In the genomic region with DNA sequence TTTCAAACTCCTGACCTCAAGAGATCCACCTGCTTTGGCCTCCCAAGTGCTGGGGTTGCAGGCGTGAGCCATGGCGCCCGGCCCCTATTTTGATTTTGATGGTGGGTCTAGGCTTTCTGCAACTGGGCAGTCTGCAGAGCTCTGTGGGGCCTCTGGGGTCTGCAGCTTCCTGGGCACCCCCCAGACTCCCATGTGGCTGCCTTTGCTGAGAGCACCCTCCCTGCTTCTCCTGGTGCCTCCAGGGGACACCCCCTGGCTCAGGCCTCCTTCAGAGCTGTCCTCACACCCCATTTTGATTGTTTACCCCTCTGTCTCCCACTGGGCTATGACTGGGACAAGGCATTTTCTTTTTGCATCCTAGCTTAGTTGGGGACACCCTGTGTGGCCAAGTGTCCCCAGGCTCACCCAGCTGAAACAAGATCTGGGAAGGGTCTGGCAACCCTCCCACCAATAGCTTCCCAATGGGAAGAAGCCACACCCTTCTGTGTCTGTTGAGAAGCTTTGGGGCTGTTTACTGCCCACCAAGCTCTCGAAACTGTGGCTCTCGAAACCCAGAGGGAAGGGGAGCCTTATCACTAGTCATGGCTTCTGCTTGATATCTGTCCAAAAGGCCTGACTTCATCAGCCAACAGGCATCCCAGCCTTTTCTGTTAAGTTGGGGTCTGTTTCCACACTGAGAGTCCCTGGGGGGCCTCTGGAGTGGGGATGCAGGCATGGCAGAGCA, we compare ENCODE assay signal across 8 cellular contexts.
DNase-seq lines count a peak whose midpoint lies in the region; ATAC-seq and TF ChIP-seq lines count a peak whose summit lies in the region.

No MANE protein-coding gene starts in this region.

- H3F3A ChIP-seq in Loucy (ENCODE audit: low read depth) = no peaks in the 10 kb centered on the region

- H3K27me3 Mint-ChIP-seq in naive B cell = peaks cover 0 to 11% (median 0%) of the 10 kb centered on the region in 3 donors
- no peaks in the 10 kb centered on the region for H3K27me3 Mint-ChIP-seq in activated T-cell treated with anti-CD3 and anti-CD28 coated beads, Interleukin-2, amount 50 U/mL, for 72 hours (ENCODE audit: low read depth)

- no peak for ATAC-seq in naive B cell (ENCODE audit: low read depth in 2 of 2)
- no peak for ATAC-seq in GM19035 (IDR thresholded peaks at IDR 0.05; ENCODE audit: unreplicated experiment)
- no peak for ATAC-seq in GM19324 (IDR thresholded peaks at IDR 0.05; ENCODE audit: low FRiP score, unreplicated experiment)
- ATAC-seq in activated T-cell treated with anti-CD3 and anti-CD28 coated beads, Interleukin-2, amount 50 U/mL, for 72 hours (replicated peaks in 1 of 2) = no peak
- ATAC-seq in GM18870 (IDR thresholded peaks at IDR 0.05; ENCODE audit: unreplicated experiment) = no peak

- H3K4me1 ChIP-seq in ACC112 (ENCODE audit: control insufficient read depth, insufficient read depth, low read length, unreplicated experiment) = peaks cover 7% of the 10 kb centered on the region
- H3K4me1 ChIP-seq in Loucy (ENCODE audit: insufficient read depth, low read length, poor library complexity, severe bottlenecking) = no peaks in the 10 kb centered on the region

- H2AFZ ChIP-seq in ACC112 (ENCODE audit: low read length, unreplicated experiment) = no peak overlapping the region
- no peak overlapping the region for H2AFZ ChIP-seq in Loucy (ENCODE audit: low read length)

- H3K36me3 ChIP-seq in ACC112 (ENCODE audit: insufficient read depth, low read length) (no peaks in the 10 kb centered on the region), Loucy (ENCODE audit: insufficient read depth, low read length) (no peaks in the 10 kb centered on the region)

- TF ChIP-seq CTCF in Loucy (conservative IDR thresholded peaks at IDR 0.05; ENCODE audit: low read length) (no peak), coronary artery (IDR thresholded peaks at IDR 0.05) (no peak)

- H3K9ac ChIP-seq in Loucy (ENCODE audit: low read depth, low read length, poor library complexity, severe bottlenecking) = peak overlapping the region; percentile 69

- no peaks in the 10 kb centered on the region for H3K9me3 Mint-ChIP-seq in naive B cell
- no peaks in the 10 kb centered on the region for H3K9me3 Mint-ChIP-seq in activated T-cell treated with anti-CD3 and anti-CD28 coated beads, Interleukin-2, amount 50 U/mL, for 72 hours

- DNase-seq in coronary artery (ENCODE audit: low spot score) (no peak), naive B cell (no peak)
- no peak for DNase-seq in activated T-cell treated with anti-CD3 and anti-CD28 coated beads, Interleukin-2, amount 50 U/mL, for 72 hours

- H3K27ac Mint-ChIP-seq in naive B cell = peak overlapping the region in 4 of 6 donors; percentile 67 to 93 (median 86)
- H3K27ac Mint-ChIP-seq in activated T-cell treated with anti-CD3 and anti-CD28 coated beads, Interleukin-2, amount 50 U/mL, for 72 hours = no peak overlapping the region

- H3K4me2 ChIP-seq in Loucy (ENCODE audit: low read depth, low read length, poor library complexity, severe bottlenecking) = peak overlapping the region; percentile 67

- H3K4me3 Mint-ChIP-seq in naive B cell = peak overlapping the region; percentile 55 to 89 (median 79)
- peak overlapping the region in 1 of 2 donors; percentile 80 for H3K4me3 Mint-ChIP-seq in activated T-cell treated with anti-CD3 and anti-CD28 coated beads, Interleukin-2, amount 50 U/mL, for 72 hours

- no peaks in the 10 kb centered on the region for H3K27me3 ChIP-seq in ACC112 (ENCODE audit: insufficient read depth, low read length)
- H3K27me3 ChIP-seq in Loucy (ENCODE audit: insufficient read depth, low read length, poor library complexity, severe bottlenecking) = no peaks in the 10 kb centered on the region

- H3K9me2 ChIP-seq in Loucy (replicated peaks; ENCODE audit: low read depth, low read length) = no peaks in the 10 kb centered on the region

- no peaks in the 10 kb centered on the region for H4K20me1 ChIP-seq in Loucy (ENCODE audit: insufficient read depth, low read length, poor library complexity, severe bottlenecking)

- H3K79me2 ChIP-seq in ACC112 (ENCODE audit: control insufficient read depth, insufficient read depth, low read length, unreplicated experiment) (no peaks in the 10 kb centered on the region), Loucy (ENCODE audit: insufficient read depth, low read length) (no peaks in the 10 kb centered on the region)

- no peaks in the 10 kb centered on the region for H3K36me3 Mint-ChIP-seq in naive B cell
- H3K36me3 Mint-ChIP-seq in activated T-cell treated with anti-CD3 and anti-CD28 coated beads, Interleukin-2, amount 50 U/mL, for 72 hours (ENCODE audit: insufficient read depth in 2 of 2) = no peaks in the 10 kb centered on the region

- H3K9me3 ChIP-seq in Loucy (ENCODE audit: insufficient read depth, low read depth, low read length) = no peaks in the 10 kb centered on the region

- H3K4me3 ChIP-seq in ACC112 (ENCODE audit: low read depth, low read length) = peak overlapping the region; percentile 80; the same call in 1 of the 2 replicates
- peak overlapping the region; percentile 70 for H3K4me3 ChIP-seq in Loucy (ENCODE audit: low read length, poor library complexity, severe bottlenecking)
- peak overlapping the region; percentile 79 for H3K4me3 ChIP-seq in coronary artery

- no peak overlapping the region for H3K27ac ChIP-seq in ACC112 (ENCODE audit: low read depth, low read length)
- peak overlapping the region; percentile 94 to 96 for H3K27ac ChIP-seq in coronary artery

- H3K4me1 Mint-ChIP-seq in naive B cell = peaks cover 10 to 24% (median 24%) of the 10 kb centered on the region in 3 donors
- H3K4me1 Mint-ChIP-seq in activated T-cell treated with anti-CD3 and anti-CD28 coated beads, Interleukin-2, amount 50 U/mL, for 72 hours (ENCODE audit: low read depth) = peaks cover 5% of the 10 kb centered on the region
